Comparison of ENCODE assay signal across 13 cellular contexts in genomic region chr4:176538217-176538925, GRCh38.
DNase-seq lines count a peak whose midpoint lies in the region; ATAC-seq and TF ChIP-seq lines count a peak whose summit lies in the region.
"Had no signal": no experiment of that assay in that cellular context is flagged by ENCODE, and none has a peak within 500 bp of the region (broad histone marks: within the 10 kb centered on the region; RNA-seq: fewer than 3 reads in every experiment).

No MANE protein-coding gene starts in this region.

- H3K79me2 ChIP-seq in PC-3 (ENCODE audit: low read length) (no peaks in the 10 kb centered on the region), osteoblast (ENCODE audit: insufficient read depth, low read length) (no peaks in the 10 kb centered on the region)

- intact Hi-C loops in PC-3 (cut with micrococcal nuclease): loop anchor here (5.0 kb wide), 1 partner anchor 136 kb away; no protein-coding TSS in a partner anchor

- ATAC-seq in PC-3 (peak; percentile 92), HG03039 (IDR thresholded peaks at IDR 0.05; ENCODE audit: unreplicated experiment) (no peak)
- ATAC-seq: naive thymus-derived CD8-positive, alpha-beta T cell; T-helper 17 cell had no signal

- H3K9me3 ChIP-seq in PC-3 (ENCODE audit: low read length) (no peaks in the 10 kb centered on the region), osteoblast (ENCODE audit: low read depth, low read length) (no peaks in the 10 kb centered on the region)

- H3K4me2 ChIP-seq in PC-3 (ENCODE audit: low read length) (peak overlapping the region; percentile 63), osteoblast (ENCODE audit: insufficient read depth, low read length) (peak overlapping the region; percentile 64)

- no peaks in the 10 kb centered on the region for H3K9me2 ChIP-seq in PC-3 (replicated peaks; ENCODE audit: low read length)

- H3K27me3 ChIP-seq in PC-3 (ENCODE audit: low read length): no peaks in the 10 kb centered on the region
- H3K27me3 ChIP-seq in osteoblast (ENCODE audit: insufficient read depth, low read length): no peaks in the 10 kb centered on the region

- TF ChIP-seq CTCF in PC-3 (conservative IDR thresholded peaks at IDR 0.05; ENCODE audit: low read depth, low read length) (no peak), epithelial cell of esophagus (IDR thresholded peaks at IDR 0.05; ENCODE audit: insufficient read depth, low read depth, low read length, missing control alignments) (peak; percentile 4), osteoblast (IDR thresholded peaks at IDR 0.05; ENCODE audit: extremely low read depth, low read depth, low read length) (no peak)

- DNase-seq in EL: peak; percentile 89
- DNase-seq in PC-3: peak; percentile 80
- peak; percentile 90 for DNase-seq in epithelial cell of esophagus (ENCODE audit: low read depth)
- DNase-seq in osteoblast (ENCODE audit: insufficient read length, low spot score, missing footprints): peak; percentile 55
- DNase-seq in islet precursor cell: no peak
- DNase-seq in NCI-H510A treated with DMSO at 0.1 percent for 48 hours (lab: John Stamatoyannopoulos, UW): no peak
- DNase-seq: activated naive CD8-positive, alpha-beta T cell treated with anti-CD3 and anti-CD28 coated beads, Interleukin-2, amount 10 ng/mL, durations not matched to agents 7 days and 5 days; effector memory CD4-positive, alpha-beta T cell; immature natural killer cell; naive thymus-derived CD8-positive, alpha-beta T cell; NCI-H1417; T-helper 17 cell had no signal

- H4K20me1 ChIP-seq in PC-3 (ENCODE audit: low read length): no peaks in the 10 kb centered on the region
- H4K20me1 ChIP-seq in osteoblast (ENCODE audit: insufficient read depth, low read length): no peaks in the 10 kb centered on the region

- no peaks in the 10 kb centered on the region for H3K36me3 ChIP-seq in PC-3 (ENCODE audit: low read depth, low read length)
- H3K36me3 ChIP-seq in osteoblast (ENCODE audit: insufficient read depth, low read length): no peaks in the 10 kb centered on the region

- POLR2A ChIA-PET in PC-3 (lab: Charles Lee; ENCODE audit: unreplicated experiment): no interaction called here

- peak overlapping the region; percentile 97 for H3K27ac ChIP-seq in PC-3 (ENCODE audit: low read length)
- peak overlapping the region; percentile 99 for H3K27ac ChIP-seq in osteoblast (ENCODE audit: low read depth, low read length)

- H3K4me1 ChIP-seq in PC-3 (ENCODE audit: insufficient read depth, low read length) (peaks cover 40% of the 10 kb centered on the region), osteoblast (ENCODE audit: insufficient read depth, low read length) (peaks cover 34% of the 10 kb centered on the region)

- no peaks in the 10 kb centered on the region for H3F3A ChIP-seq in PC-3 (ENCODE audit: low read length, unreplicated experiment)

- peak overlapping the region; percentile 61 for H3K9ac ChIP-seq in PC-3 (ENCODE audit: low read length)

- H2AFZ ChIP-seq in PC-3 (ENCODE audit: low read length) (peak overlapping the region; percentile 49), osteoblast (ENCODE audit: low read length) (peak overlapping the region; percentile 52)

- TSS peak; percentile 98 for BruUV-seq in PC-3 (replicated peaks; lab: Mats Ljungman, UMichigan)

- CTCF ChIA-PET in PC-3 (lab: Charles Lee): interaction anchor here (0.7 kb wide), 1 partner anchor 24 kb away, joined by 3 read pairs; no protein-coding TSS in a partner anchor

- 0 out of 2 replicates have a peak overlapping the region, but pooled peaks have one; percentile 23 for H3K4me3 ChIP-seq in PC-3 (ENCODE audit: low read length)
- no peak overlapping the region for H3K4me3 ChIP-seq in epithelial cell of esophagus (ENCODE audit: low read length)
- peak overlapping the region; percentile 15 for H3K4me3 ChIP-seq in osteoblast (ENCODE audit: insufficient read depth, low read length)

Comparison
In these comparisons a context has a peak if more than half of its experiments do, and no peak if none do; other contexts are left out.
1. DNase-seq: peak in EL (single experiment), PC-3 (single experiment), epithelial cell of esophagus (single experiment) and osteoblast (single experiment); none in islet precursor cell (single experiment) and NCI-H510A treated with DMSO at 0.1 percent for 48 hours (single experiment).